Comparison of ENCODE assay signal across 18 cellular contexts in the genomic region with DNA sequence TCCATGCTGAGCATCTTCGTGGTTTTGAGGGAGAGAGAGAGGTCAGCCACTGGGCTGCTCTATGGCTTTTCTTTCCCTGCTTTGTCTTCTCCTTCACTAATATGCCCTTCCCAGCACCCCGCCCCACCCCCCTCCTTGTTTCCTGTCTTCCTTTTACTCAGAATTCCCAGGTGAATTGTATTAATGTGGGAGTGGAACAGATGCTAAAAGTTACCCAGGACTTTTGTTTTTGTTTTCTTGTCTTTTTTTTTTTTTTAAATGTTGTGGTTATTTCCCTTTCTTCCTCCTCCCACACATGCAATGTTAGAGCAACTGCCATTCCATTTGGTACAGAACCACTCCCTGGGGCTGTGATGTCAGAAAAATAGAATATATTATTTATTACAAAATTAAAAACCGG.
DNase-seq lines count a peak whose midpoint lies in the region; ATAC-seq, FAIRE-seq and TF ChIP-seq lines count a peak whose summit lies in the region.
"Had no signal": no experiment of that assay in that cellular context is flagged by ENCODE, and none has a peak within 500 bp of the region (broad histone marks: within the 10 kb centered on the region; RNA-seq: fewer than 3 reads in every experiment).

No MANE protein-coding gene starts in this region.

- H3K79me2 ChIP-seq in GM23338 (replicated peaks; ENCODE audit: insufficient read depth) (no peaks in the 10 kb centered on the region), astrocyte (ENCODE audit: insufficient read depth, low read length) (no peaks in the 10 kb centered on the region)
- H3K79me2 ChIP-seq: hepatocyte had no signal

- intact Hi-C loops in heart right ventricle (cut with DNase I) (loop anchor here in 2 of 10 donors (5.0 to 10.0 kb wide), 2 partner anchors 372 to 395 kb away; no protein-coding TSS in a partner anchor), sigmoid colon (cut with DNase I) (no loop called here), CD14-positive monocyte (cut with micrococcal nuclease) (no loop called here)

- no peak overlapping the region for H3K27ac ChIP-seq in GM23338 (ENCODE audit: low read depth)
- H3K27ac ChIP-seq in astrocyte (ENCODE audit: low read depth, low read length): no peak overlapping the region
- H3K27ac ChIP-seq in heart right ventricle: peak overlapping the region in 8 of 10 donors; percentile 2 to 62 (median 54)
- H3K27ac ChIP-seq in sigmoid colon: peak overlapping the region in 3 of 4 donors; percentile 17 to 46 (median 40)
- no peak overlapping the region for H3K27ac ChIP-seq in upper lobe of left lung
- H3K27ac ChIP-seq: body of pancreas, hepatocyte, HL-60 had no signal

- H3K9me3 ChIP-seq in astrocyte (ENCODE audit: insufficient read depth, low read depth, low read length) (no peaks in the 10 kb centered on the region), heart right ventricle (peaks cover 0 to 4% (median 2%) of the 10 kb centered on the region in 11 donors), sigmoid colon (no peaks in the 10 kb centered on the region), upper lobe of left lung (peaks cover 0 to 2% (median 0%) of the 10 kb centered on the region in 4 donors)
- H3K9me3 ChIP-seq: body of pancreas had no signal

- no peak for FAIRE-seq in astrocyte (lab: Jason Lieb, UNC)
- FAIRE-seq: G401.6 had no signal

- H3K4me1 Mint-ChIP-seq in GM23338 (peaks cover 3% of the 10 kb centered on the region; the same call in 2 of the 3 replicates), astrocyte (ENCODE audit: low read depth, unreplicated experiment) (peaks cover 10% of the 10 kb centered on the region), type B pancreatic cell (ENCODE audit: unreplicated experiment) (peaks cover 10% of the 10 kb centered on the region), CD14-positive monocyte (peaks cover 1% of the 10 kb centered on the region)
- H3K4me1 Mint-ChIP-seq: activated B cell treated with CpG ODN at 0.5 μM for 24 hours had no signal

- peaks cover 12% of the 10 kb centered on the region for H3K9me3 Mint-ChIP-seq in GM23338
- H3K9me3 Mint-ChIP-seq in astrocyte (ENCODE audit: unreplicated experiment): no peaks in the 10 kb centered on the region
- peaks cover 5% of the 10 kb centered on the region for H3K9me3 Mint-ChIP-seq in type B pancreatic cell
- H3K9me3 Mint-ChIP-seq in CD14-positive monocyte: peaks cover 0 to 9% (median 4%) of the 10 kb centered on the region in 7 donors

- H3K4me2 ChIP-seq in GM23338 (0 out of 2 replicates have a peak overlapping the region, but pooled peaks have one; percentile 34), astrocyte (ENCODE audit: low read length) (no peak overlapping the region)
- H3K4me2 ChIP-seq: hepatocyte had no signal

- H3K27ac Mint-ChIP-seq in GM23338 (no peak overlapping the region), astrocyte (ENCODE audit: unreplicated experiment) (peak overlapping the region; percentile 50), type B pancreatic cell (no peak overlapping the region), CD14-positive monocyte (peak overlapping the region in 1 of 7 donors; percentile 78)
- H3K27ac Mint-ChIP-seq: activated B cell treated with CpG ODN at 0.5 μM for 24 hours; activated naive CD4-positive, alpha-beta T cell treated with anti-CD3 and anti-CD28 coated beads, Interleukin-2, amount 50 U/mL, for 72 hours; activated T-cell treated with anti-CD3 and anti-CD28 coated beads, Interleukin-2, amount 50 U/mL, for 72 hours had no signal

- H2AFZ ChIP-seq in GM23338 (peak overlapping the region; percentile 89; the same call in 1 of the 2 replicates), astrocyte (ENCODE audit: low read depth, low read length) (no peak overlapping the region)
- H2AFZ ChIP-seq: hepatocyte had no signal

- ATAC-seq in GM23338: no peak
- ATAC-seq in heart right ventricle: peak in 7 of 8 donors; percentile 12 to 67 (median 28)
- no peak for ATAC-seq in upper lobe of left lung (ENCODE audit: low FRiP score in 2 of 2)
- ATAC-seq: activated naive CD4-positive, alpha-beta T cell treated with anti-CD3 and anti-CD28 coated beads, Interleukin-2, amount 50 U/mL, for 72 hours; activated T-cell treated with anti-CD3 and anti-CD28 coated beads, Interleukin-2, amount 50 U/mL, for 72 hours; body of pancreas had no signal

- TF ChIP-seq CTCF in GM23338 (conservative IDR thresholded peaks at IDR 0.05; ENCODE audit: low read depth in 2 of 2): no peak
- TF ChIP-seq CTCF in astrocyte (IDR thresholded peaks at IDR 0.05; ENCODE audit: insufficient read depth, low read depth, low read length): no peak
- no peak for TF ChIP-seq CTCF in heart right ventricle (IDR thresholded peaks at IDR 0.05)
- no peak for TF ChIP-seq CTCF in sigmoid colon (IDR thresholded peaks at IDR 0.05)
- TF ChIP-seq CTCF in type B pancreatic cell (conservative IDR thresholded peaks at IDR 0.05): no peak
- no peak for TF ChIP-seq CTCF in CD14-positive monocyte (IDR thresholded peaks at IDR 0.05)
- no peak for TF ChIP-seq CTCF in upper lobe of left lung (IDR thresholded peaks at IDR 0.05)

- 55 to 63% methylated on average over 3 of the region's 3 CpGs for WGBS in heart right ventricle, 2 donors
- 74 to 81% methylated on average over 3 of the region's 3 CpGs for WGBS in sigmoid colon, 2 donors
- 63 to 69% methylated on average over 3 of the region's 3 CpGs for WGBS in upper lobe of left lung, 2 donors

- H4K20me1 ChIP-seq in GM23338 (replicated peaks; ENCODE audit: insufficient read depth) (no peaks in the 10 kb centered on the region), astrocyte (ENCODE audit: insufficient read depth, low read length) (no peaks in the 10 kb centered on the region)

- DNase-seq in GM23338 (ENCODE audit: low spot score) (peak; percentile 15), astrocyte (ENCODE audit: low read depth) (no peak), heart right ventricle (peak; percentile 37 to 52), sigmoid colon (peak; percentile 67), type B pancreatic cell (ENCODE audit: extremely low spot score, unreplicated experiment) (no peak), CD14-positive monocyte (ENCODE audit: low spot score) (no peak), NAMALWA (ENCODE audit: low spot score) (no peak), upper lobe of left lung (no peak)
- DNase-seq: activated B cell treated with CpG ODN at 0.5 μM for 24 hours; activated T-cell treated with anti-CD3 and anti-CD28 coated beads, Interleukin-2, amount 50 U/mL, for 72 hours; body of pancreas; Calu3; cortex of kidney; T-helper 1 cell had no signal

- peaks cover 7% of the 10 kb centered on the region for H3K4me1 ChIP-seq in GM23338 (ENCODE audit: insufficient read depth)
- no peaks in the 10 kb centered on the region for H3K4me1 ChIP-seq in astrocyte (ENCODE audit: insufficient read depth, low read length)
- H3K4me1 ChIP-seq in heart right ventricle: peaks cover 0 to 30% (median 13%) of the 10 kb centered on the region in 9 donors
- peaks cover 0 to 26% (median 22%) of the 10 kb centered on the region in 4 donors for H3K4me1 ChIP-seq in sigmoid colon
- no peaks in the 10 kb centered on the region for H3K4me1 ChIP-seq in upper lobe of left lung
- H3K4me1 ChIP-seq: body of pancreas had no signal

- TF ChIP-seq EP300 in sigmoid colon (IDR thresholded peaks at IDR 0.05): no peak
- no peak for TF ChIP-seq EP300 in upper lobe of left lung (IDR thresholded peaks at IDR 0.05)

- TF ChIP-seq POLR2A in sigmoid colon (IDR thresholded peaks at IDR 0.05) (no peak), upper lobe of left lung (IDR thresholded peaks at IDR 0.05) (no peak)

- H3K4me3 ChIP-seq in GM23338 (no peak overlapping the region), astrocyte (ENCODE audit: insufficient read depth, low read depth, low read length) (no peak overlapping the region), heart right ventricle (no peak overlapping the region), sigmoid colon (no peak overlapping the region), upper lobe of left lung (no peak overlapping the region)
- H3K4me3 ChIP-seq: body of pancreas, hepatocyte had no signal

- H3K36me3 ChIP-seq in GM23338 (ENCODE audit: insufficient read depth) (no peaks in the 10 kb centered on the region), astrocyte (ENCODE audit: insufficient read depth, low read length) (no peaks in the 10 kb centered on the region), heart right ventricle (no peaks in the 10 kb centered on the region), sigmoid colon (no peaks in the 10 kb centered on the region), upper lobe of left lung (no peaks in the 10 kb centered on the region)

- H3K4me3 Mint-ChIP-seq in GM23338: no peak overlapping the region
- no peak overlapping the region for H3K4me3 Mint-ChIP-seq in astrocyte (ENCODE audit: unreplicated experiment)
- no peak overlapping the region for H3K4me3 Mint-ChIP-seq in type B pancreatic cell
- no peak overlapping the region for H3K4me3 Mint-ChIP-seq in CD14-positive monocyte
- H3K4me3 Mint-ChIP-seq: activated B cell treated with CpG ODN at 0.5 μM for 24 hours; activated T-cell treated with anti-CD3 and anti-CD28 coated beads, Interleukin-2, amount 50 U/mL, for 72 hours had no signal

- peaks cover 11% of the 10 kb centered on the region; the same call in 1 of the 2 replicates for H3K9me2 ChIP-seq in GM23338 (ENCODE audit: insufficient read depth)

- no peaks in the 10 kb centered on the region for H3K27me3 Mint-ChIP-seq in GM23338 (ENCODE audit: insufficient read depth, low read depth, poor library complexity)
- peaks cover 5% of the 10 kb centered on the region for H3K27me3 Mint-ChIP-seq in astrocyte (ENCODE audit: low read depth, unreplicated experiment)
- no peaks in the 10 kb centered on the region for H3K27me3 Mint-ChIP-seq in type B pancreatic cell
- H3K27me3 Mint-ChIP-seq in CD14-positive monocyte (ENCODE audit: low read depth in 3 of 3): peaks cover 0 to 3% (median 0%) of the 10 kb centered on the region in 3 donors

- H3K27me3 ChIP-seq in GM23338 (ENCODE audit: insufficient read depth): no peaks in the 10 kb centered on the region
- H3K27me3 ChIP-seq in astrocyte (ENCODE audit: insufficient read depth, low read length): no peaks in the 10 kb centered on the region
- H3K27me3 ChIP-seq in heart right ventricle: no peaks in the 10 kb centered on the region
- H3K27me3 ChIP-seq in sigmoid colon: no peaks in the 10 kb centered on the region
- H3K27me3 ChIP-seq in upper lobe of left lung: no peaks in the 10 kb centered on the region
- H3K27me3 ChIP-seq: body of pancreas, hepatocyte had no signal

- H3K9ac ChIP-seq in astrocyte (ENCODE audit: low read length): no peak overlapping the region

- H3K36me3 Mint-ChIP-seq in GM23338 (ENCODE audit: low read depth) (peaks cover 4% of the 10 kb centered on the region; the same call in 1 of the 3 replicates), astrocyte (ENCODE audit: low read depth, unreplicated experiment) (no peaks in the 10 kb centered on the region), type B pancreatic cell (peaks cover 7% of the 10 kb centered on the region), CD14-positive monocyte (no peaks in the 10 kb centered on the region)
- H3K36me3 Mint-ChIP-seq: activated naive CD4-positive, alpha-beta T cell treated with anti-CD3 and anti-CD28 coated beads, Interleukin-2, amount 50 U/mL, for 72 hours had no signal

- H3F3A ChIP-seq in GM23338 (replicated peaks; ENCODE audit: low read depth): no peaks in the 10 kb centered on the region

TF ChIP-seq in GM23338, 12 proteins besides CTCF, POLR2A, EP300 and RAD21 (continues in another document):
- no peak for TF ChIP-seq CREB1 (CRISPR knock-in tag; IDR thresholded peaks at IDR 0.05; ENCODE audit: low read depth)
- no peak for TF ChIP-seq EZH2 (IDR thresholded peaks at IDR 0.05; ENCODE audit: low read depth, unreplicated experiment)

Comparison
In these comparisons a context has a peak if more than half of its experiments do, and no peak if none do; other contexts are left out.
1. ATAC-seq: peak in heart right ventricle (7 of 8); none in GM23338 (single experiment) and upper lobe of left lung (0 of 2).
2. DNase-seq: peak in GM23338 (single experiment), heart right ventricle (2 of 2) and sigmoid colon (single experiment); none in astrocyte (single experiment), type B pancreatic cell (single experiment), CD14-positive monocyte (single experiment), NAMALWA (single experiment) and upper lobe of left lung (0 of 2).
3. H3K27ac ChIP-seq: peak in heart right ventricle (8 of 10) and sigmoid colon (3 of 4); none in GM23338 (single experiment), astrocyte (single experiment) and upper lobe of left lung (0 of 4).